In the genomic region with DNA sequence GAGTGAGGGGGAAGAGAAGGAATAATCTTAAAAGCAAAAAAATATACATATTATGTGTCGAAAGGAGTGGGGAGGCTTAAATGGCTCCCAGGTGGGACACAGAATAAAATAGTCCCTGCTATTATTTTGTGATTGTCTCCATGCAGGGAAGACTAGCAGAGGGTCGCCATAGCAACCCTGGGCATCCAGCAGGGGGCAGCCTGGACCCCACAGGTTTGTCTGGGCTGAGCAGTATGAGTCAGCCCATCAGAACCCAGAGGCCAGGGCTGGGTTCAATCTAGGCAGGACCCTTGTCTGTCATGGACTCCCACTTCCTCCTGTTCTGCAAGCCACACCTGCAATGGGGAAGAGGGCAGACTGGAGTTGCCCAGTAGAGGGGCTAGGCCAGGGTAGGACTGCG, we compare ENCODE assay signal across 9 cellular contexts. TPM values are rescaled to one million over a fixed set of nuclear protein-coding genes. Genes with fewer than 3 reads are reported as not detected.
A peak's percentile ranks its signal among the peaks of the same experiment; 100 is the strongest.
DNase-seq lines count a peak whose midpoint lies in the region; ATAC-seq and TF ChIP-seq lines count a peak whose summit lies in the region.
"Had no signal": no experiment of that assay in that cellular context is flagged by ENCODE, and none has a peak within 500 bp of the region (broad histone marks: within the 10 kb centered on the region; RNA-seq: fewer than 3 reads in every experiment).

No MANE protein-coding gene starts in this region.

- no peaks in the 10 kb centered on the region for H3K27me3 ChIP-seq in endodermal cell (ENCODE audit: control insufficient read depth, insufficient read depth, low read length, poor library complexity, severe bottlenecking)

- H3K4me1 ChIP-seq in endodermal cell (ENCODE audit: control insufficient read depth, insufficient read depth, low read length) = no peaks in the 10 kb centered on the region

- peaks cover 5% of the 10 kb centered on the region for H3K4me1 Mint-ChIP-seq in endodermal cell
- no peaks in the 10 kb centered on the region for H3K4me1 Mint-ChIP-seq in type B pancreatic cell (ENCODE audit: unreplicated experiment)

- peak; percentile 15 for DNase-seq in stimulated activated CD4-positive, alpha-beta T cell treated with anti-CD3 and anti-CD28 coated beads, Interleukin-1b, Interleukin-23, amount 100 ng/mL, for 48 hours
- no peak for DNase-seq in stimulated activated CD4-positive, alpha-beta T cell treated with anti-CD3 and anti-CD28 coated beads, Interleukin-4, amount 100 ng/mL, for 24 hours
- DNase-seq in NCI-H226 = peak; percentile 26
- peak; percentile 92 for DNase-seq in endodermal cell
- no peak for DNase-seq in type B pancreatic cell (ENCODE audit: extremely low spot score, unreplicated experiment)
- DNase-seq in NCI-H510A (lab: John Stamatoyannopoulos, UW) = no peak
- DNase-seq: effector CD8-positive, alpha-beta T cell had no signal

- H3K4me3 Mint-ChIP-seq in endodermal cell (no peak overlapping the region), type B pancreatic cell (no peak overlapping the region)

- no peaks in the 10 kb centered on the region for H3K9me3 ChIP-seq in endodermal cell (ENCODE audit: control insufficient read depth, low read length)

- WGBS in endodermal cell (ENCODE audit: insufficient coverage in 1 of 2, insufficient read length in 1 of 2), 2 experiments = 60 to 92% methylated on average over 2 to 3 of the region's 3 CpGs

- H3K27ac ChIP-seq in endodermal cell (ENCODE audit: low read depth, low read length) = no peak overlapping the region

- H3K27me3 Mint-ChIP-seq in endodermal cell (ENCODE audit: insufficient read depth) (peaks cover 3% of the 10 kb centered on the region), type B pancreatic cell (peaks cover 20% of the 10 kb centered on the region)

- H3K9ac ChIP-seq in endodermal cell (ENCODE audit: extremely low read depth, low read length, poor library complexity, severe bottlenecking) = no peak overlapping the region

- ATAC-seq in GM18909 (IDR thresholded peaks at IDR 0.05; ENCODE audit: poor library complexity, unreplicated experiment) (no peak), HG02970 (IDR thresholded peaks at IDR 0.05; ENCODE audit: low FRiP score, unreplicated experiment) (no peak)

- H3K36me3 ChIP-seq in endodermal cell (ENCODE audit: control insufficient read depth, insufficient read depth, low read length) = no peaks in the 10 kb centered on the region

- H3K27ac Mint-ChIP-seq in endodermal cell (no peak overlapping the region), type B pancreatic cell (peak overlapping the region; percentile 61)

- H3K9me3 Mint-ChIP-seq in endodermal cell (peaks cover 4% of the 10 kb centered on the region), type B pancreatic cell (no peaks in the 10 kb centered on the region)

- H3K4me3 ChIP-seq in endodermal cell (ENCODE audit: low read length) = no peak overlapping the region

- TF ChIP-seq CTCF in endodermal cell (conservative IDR thresholded peaks at IDR 0.05) (peak; percentile 84), type B pancreatic cell (conservative IDR thresholded peaks at IDR 0.05) (peak; percentile 60)

- H3K36me3 Mint-ChIP-seq in endodermal cell (ENCODE audit: low read depth) (no peaks in the 10 kb centered on the region), type B pancreatic cell (no peaks in the 10 kb centered on the region)

RNA-seq across cellular contexts. Expression of a gene that starts 17.6 kb away (rescaled TPM):
- 10 to 100 TPM in 1 of 2 donors, 1 to 10 TPM in 1; 7.9 to 19.7 TPM for total RNA-seq in endodermal cell
- 29.2 TPM for polyA plus RNA-seq in endodermal cell (2013, experiment 1 of 2)
- 22.2 TPM for polyA plus RNA-seq in endodermal cell (2013, experiment 2 of 2)
- 19.6 and 25.2 TPM in 2 replicates for total RNA-seq in type B pancreatic cell (ENCODE audit: low replicate concordance)

Comparison
In these comparisons a context has a peak if more than half of its experiments do, and no peak if none do; other contexts are left out.
1. DNase-seq: peak in stimulated activated CD4-positive, alpha-beta T cell treated with anti-CD3 and anti-CD28 coated beads, Interleukin-1b, Interleukin-23, amount 100 ng/mL, for 48 hours (single experiment), NCI-H226 (single experiment) and endodermal cell (single experiment); none in stimulated activated CD4-positive, alpha-beta T cell treated with anti-CD3 and anti-CD28 coated beads, Interleukin-4, amount 100 ng/mL, for 24 hours (single experiment), type B pancreatic cell (single experiment) and NCI-H510A (single experiment).